ENCODE assay signal across 32 cellular contexts in the genomic region with DNA sequence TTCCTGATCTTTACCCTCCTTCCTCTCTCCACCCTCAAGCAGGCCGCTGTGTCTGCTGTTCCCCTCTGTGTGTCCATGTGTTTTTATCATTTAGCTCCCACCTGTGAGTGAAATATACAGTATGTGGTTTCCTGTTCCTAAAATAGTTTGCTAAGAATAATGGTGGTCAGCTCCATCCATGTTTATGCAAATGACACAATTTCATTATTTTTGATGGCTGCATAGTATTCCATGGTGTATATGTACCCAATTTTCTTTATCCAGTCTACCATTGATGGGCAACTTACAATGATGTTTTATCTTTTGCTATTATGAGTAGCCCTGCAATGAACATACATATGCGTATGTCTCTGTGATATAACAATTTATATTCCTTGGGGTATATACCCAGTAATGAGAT.
DNase-seq lines count a peak whose midpoint lies in the region; ATAC-seq, FAIRE-seq and TF ChIP-seq lines count a peak whose summit lies in the region.
"Had no signal": no experiment of that assay in that cellular context is flagged by ENCODE, and none has a peak within 500 bp of the region (broad histone marks: within the 10 kb centered on the region; RNA-seq: fewer than 3 reads in every experiment).

No MANE protein-coding gene starts in this region.

- TF ChIP-seq CTCF in D721Med (IDR thresholded peaks at IDR 0.05; ENCODE audit: insufficient read depth, missing control alignments): no peak
- no peak for TF ChIP-seq CTCF in HEK293 (tag by site-specific recombination; IDR thresholded peaks at IDR 0.05)
- no peak for TF ChIP-seq CTCF in K562 (IDR thresholded peaks at IDR 0.05 in 2 of 3, conservative IDR thresholded peaks at IDR 0.05 in 1 of 3; ENCODE audit: insufficient read depth in 2 of 3, low read depth in 1 of 3, low read length in 3 of 3)

- CTCF ChIA-PET in HEK293 (lab: Yijun Ruan, JAX): no interaction called here
- CTCF ChIA-PET in K562 (lab: Yijun Ruan, JAX; ENCODE audit: low intra/inter-chr PET ratio): no interaction called here

- BruUV-seq in K562 (replicated peaks; lab: Mats Ljungman, UMichigan): no TSS peak

- no peak for ATAC-seq in K562
- ATAC-seq: A549; CD8-positive, alpha-beta T cell had no signal

- peak; percentile 6 for FAIRE-seq in D721Med (lab: Jason Lieb, UNC)
- FAIRE-seq in K562 (lab: Jason Lieb, UNC): no peak
- FAIRE-seq: A204.1, A549 had no signal

- no peak for TF ChIP-seq RAD21 in K562 (CRISPR knock-in tag; conservative IDR thresholded peaks at IDR 0.05 in 1 of 2, IDR thresholded peaks at IDR 0.05 in 1 of 2)

- no peak for TF ChIP-seq EP300 in K562 (IDR thresholded peaks at IDR 0.05; ENCODE audit: low read length)

- no peaks in the 10 kb centered on the region for H3K79me2 ChIP-seq in K562 (ENCODE audit: control insufficient read depth, insufficient read depth, low read length)

- WGBS in K562 (ENCODE audit: insufficient coverage, low coverage, missing lambda C conversion rate): 43% methylated on average over 2 of the region's 2 CpGs

- no peak overlapping the region for H3K9ac ChIP-seq in K562 (ENCODE audit: insufficient read depth in 1 of 2, low read depth in 2 of 2, low read length in 2 of 2)
- H3K9ac ChIP-seq: BLaER1; BLaER1 treated with 17β-estradiol and CSF1 and Interleukin-3, amounts not matched to agents 10 nM and 100 nM had no signal

- DNase-seq in D721Med (ENCODE audit: insufficient read length, low spot score) (no peak), K562 (ENCODE audit: extremely low read depth in 1 of 4, low spot score in 3 of 4) (no peak), NCI-H526 treated with DMSO at 0.1 percent for 48 hours (lab: John Stamatoyannopoulos, UW) (no peak), SW 1271 (lab: John Stamatoyannopoulos, UW) (no peak), MG63 (no peak)
- DNase-seq: 8988T; ACHN; AML-193; BE2C; C1 segment of cervical spinal cord; Caco-2; Calu3; CD4-positive, alpha-beta memory T cell; CD4-positive, alpha-beta T cell; CD4-positive, CD25-positive, alpha-beta regulatory T cell; CD8-positive, alpha-beta memory T cell; CD8-positive, alpha-beta T cell; COR-L47; DMS 273 treated with DMSO at 0.1 percent for 48 hours; DMS153; DMS53; DMS79; DMS79 treated with DMSO at 0.1 percent for 48 hours; DND-41; EL had no signal

- POLR2A ChIA-PET in HEK293 (lab: Yijun Ruan, JAX) (no interaction called here), K562 (lab: Yijun Ruan, JAX) (no interaction called here)

- TF ChIP-seq POLR2A in K562 (conservative IDR thresholded peaks at IDR 0.05): no peak

- H3K9me1 ChIP-seq in K562 (ENCODE audit: control insufficient read depth, insufficient read depth, low read length): no peaks in the 10 kb centered on the region

- in situ Hi-C loops in K562 (cut with MboI): no loop called here

- H3K4me2 ChIP-seq in K562 (ENCODE audit: insufficient read depth, low read length): no peak overlapping the region
- H3K4me2 ChIP-seq: A549; BLaER1; BLaER1 treated with 17β-estradiol and CSF1 and Interleukin-3, amounts not matched to agents 10 nM and 100 nM had no signal

- H3K9me3 ChIP-seq in HEK293 (ENCODE audit: control insufficient read depth, insufficient read depth, low read depth, low read length): no peaks in the 10 kb centered on the region
- H3K9me3 ChIP-seq in K562 (replicated peaks; ENCODE audit: control insufficient read depth, insufficient read depth, low read depth, low read length): no peaks in the 10 kb centered on the region
- H3K9me3 ChIP-seq in MG63: no peaks in the 10 kb centered on the region
- H3K9me3 ChIP-seq: A549, BE2C, BLaER1, Caco-2 had no signal

- no peaks in the 10 kb centered on the region for H3K27me3 ChIP-seq in K562 (ENCODE audit: control insufficient read depth in 2 of 2, insufficient read depth in 2 of 2, low read length in 2 of 2)
- no peaks in the 10 kb centered on the region; the same call in 1 of the 2 replicates for H3K27me3 ChIP-seq in MG63
- H3K27me3 ChIP-seq: BE2C; BLaER1; BLaER1 treated with 17β-estradiol and CSF1 and Interleukin-3, amounts not matched to agents 10 nM and 100 nM had no signal

- no peak overlapping the region for H2AFZ ChIP-seq in K562 (ENCODE audit: low read depth, low read length)

- no peak overlapping the region for H3K4me3 ChIP-seq in HEK293 (ENCODE audit: low read depth, low read length)
- H3K4me3 ChIP-seq in K562: no peak overlapping the region
- H3K4me3 ChIP-seq in MG63: no peak overlapping the region
- H3K4me3 ChIP-seq: A549; BLaER1; BLaER1 treated with 17β-estradiol and CSF1 and Interleukin-3, amounts not matched to agents 10 nM and 100 nM had no signal

- no peaks in the 10 kb centered on the region for H3K4me1 ChIP-seq in HEK293 (ENCODE audit: control insufficient read depth, insufficient read depth, low read length)
- no peaks in the 10 kb centered on the region for H3K4me1 ChIP-seq in K562 (replicated peaks in 1 of 2; ENCODE audit: control insufficient read depth in 2 of 2, insufficient read depth in 2 of 2, low read length in 2 of 2)
- H3K4me1 ChIP-seq: A549; BE2C; BLaER1; BLaER1 treated with 17β-estradiol and CSF1 and Interleukin-3, amounts not matched to agents 10 nM and 100 nM; Caco-2 had no signal

- H3K36me3 ChIP-seq in HEK293 (ENCODE audit: control insufficient read depth in 2 of 2, insufficient read depth in 1 of 2, low read length in 2 of 2) (no peaks in the 10 kb centered on the region), K562 (ENCODE audit: control insufficient read depth, insufficient read depth, low read length) (no peaks in the 10 kb centered on the region), MG63 (no peaks in the 10 kb centered on the region)
- H3K36me3 ChIP-seq: BE2C; BLaER1; BLaER1 treated with 17β-estradiol and CSF1 and Interleukin-3, amounts not matched to agents 10 nM and 100 nM had no signal

- intact Hi-C loops in K562 (cut with micrococcal nuclease): no loop called here

- H4K20me1 ChIP-seq in K562 (replicated peaks; ENCODE audit: control insufficient read depth, insufficient read depth, low read length): no peaks in the 10 kb centered on the region
- H4K20me1 ChIP-seq: BLaER1; BLaER1 treated with 17β-estradiol and CSF1 and Interleukin-3, amounts not matched to agents 10 nM and 100 nM had no signal

- H3K27ac ChIP-seq in HEK293 (ENCODE audit: extremely low read depth, low read depth, low read length): no peak overlapping the region
- no peak overlapping the region for H3K27ac ChIP-seq in K562 (ENCODE audit: extremely low read depth, low read depth, low read length)
- H3K27ac ChIP-seq: 22Rv1; A549; BLaER1; BLaER1 treated with 17β-estradiol and CSF1 and Interleukin-3, amounts not matched to agents 10 nM and 100 nM; C4-2B had no signal

TF ChIP-seq in HEK293, 187 proteins besides CTCF, POLR2A, EP300 and RAD21:
- TF ChIP-seq TRIM28 (IDR thresholded peaks at IDR 0.05; ENCODE audit: borderline replicate concordance, low read length) (no peak), MZF1 (tag by site-specific recombination; IDR thresholded peaks at IDR 0.05; ENCODE audit: borderline replicate concordance) (no peak), ZNF521 (tag by site-specific recombination; IDR thresholded peaks at IDR 0.05) (no peak), ZNF169 (tag by site-specific recombination; IDR thresholded peaks at IDR 0.05) (no peak), ZNF146 (tag by site-specific recombination; IDR thresholded peaks at IDR 0.05) (peak; percentile 84; the same call in 1 of the 2 replicates), BCL11B (tag by site-specific recombination; IDR thresholded peaks at IDR 0.05; ENCODE audit: low read depth) (no peak), ZNF140 (tag by site-specific recombination; IDR thresholded peaks at IDR 0.05) (no peak)

TF ChIP-seq in K562, 482 proteins besides CTCF, POLR2A, EP300 and RAD21 (continues in another document):
- peak; percentile 48 for TF ChIP-seq BCOR (IDR thresholded peaks at IDR 0.05)
- peak in 1 of 2 experiments; percentile 38; a peak in 2 of 4 replicates for TF ChIP-seq KDM1A (IDR thresholded peaks at IDR 0.05)
- TF ChIP-seq RBM25 (IDR thresholded peaks at IDR 0.05; ENCODE audit: low read depth, low read length, severe bottlenecking): peak; percentile 80
- TF ChIP-seq ZNF146 (CRISPR knock-in tag; IDR thresholded peaks at IDR 0.05; ENCODE audit: unreplicated experiment): peak; percentile 92
- no peak for TF ChIP-seq POLR3G (IDR thresholded peaks at IDR 0.05; ENCODE audit: extremely low read depth, insufficient read length, insufficient replicate concordance)
- no peak for TF ChIP-seq WHSC1 (IDR thresholded peaks at IDR 0.05; ENCODE audit: low read length)
- TF ChIP-seq, protein P1, sequence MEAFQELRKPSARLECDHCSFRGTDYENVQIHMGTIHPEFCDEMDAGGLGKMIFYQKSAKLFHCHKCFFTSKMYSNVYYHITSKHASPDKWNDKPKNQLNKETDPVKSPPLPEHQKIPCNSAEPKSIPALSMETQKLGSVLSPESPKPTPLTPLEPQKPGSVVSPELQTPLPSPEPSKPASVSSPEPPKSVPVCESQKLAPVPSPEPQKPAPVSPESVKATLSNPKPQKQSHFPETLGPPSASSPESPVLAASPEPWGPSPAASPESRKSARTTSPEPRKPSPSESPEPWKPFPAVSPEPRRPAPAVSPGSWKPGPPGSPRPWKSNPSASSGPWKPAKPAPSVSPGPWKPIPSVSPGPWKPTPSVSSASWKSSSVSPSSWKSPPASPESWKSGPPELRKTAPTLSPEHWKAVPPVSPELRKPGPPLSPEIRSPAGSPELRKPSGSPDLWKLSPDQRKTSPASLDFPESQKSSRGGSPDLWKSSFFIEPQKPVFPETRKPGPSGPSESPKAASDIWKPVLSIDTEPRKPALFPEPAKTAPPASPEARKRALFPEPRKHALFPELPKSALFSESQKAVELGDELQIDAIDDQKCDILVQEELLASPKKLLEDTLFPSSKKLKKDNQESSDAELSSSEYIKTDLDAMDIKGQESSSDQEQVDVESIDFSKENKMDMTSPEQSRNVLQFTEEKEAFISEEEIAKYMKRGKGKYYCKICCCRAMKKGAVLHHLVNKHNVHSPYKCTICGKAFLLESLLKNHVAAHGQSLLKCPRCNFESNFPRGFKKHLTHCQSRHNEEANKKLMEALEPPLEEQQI (IDR thresholded peaks at IDR 0.05): peak; percentile 69; the same call in 1 of the 2 replicates
- no peak for TF ChIP-seq HDAC2 (IDR thresholded peaks at IDR 0.05)
- no peak for TF ChIP-seq NFE2 (IDR thresholded peaks at IDR 0.05; ENCODE audit: low read depth)
